Comparison of ENCODE assay signal across 12 cellular contexts in the genomic region with DNA sequence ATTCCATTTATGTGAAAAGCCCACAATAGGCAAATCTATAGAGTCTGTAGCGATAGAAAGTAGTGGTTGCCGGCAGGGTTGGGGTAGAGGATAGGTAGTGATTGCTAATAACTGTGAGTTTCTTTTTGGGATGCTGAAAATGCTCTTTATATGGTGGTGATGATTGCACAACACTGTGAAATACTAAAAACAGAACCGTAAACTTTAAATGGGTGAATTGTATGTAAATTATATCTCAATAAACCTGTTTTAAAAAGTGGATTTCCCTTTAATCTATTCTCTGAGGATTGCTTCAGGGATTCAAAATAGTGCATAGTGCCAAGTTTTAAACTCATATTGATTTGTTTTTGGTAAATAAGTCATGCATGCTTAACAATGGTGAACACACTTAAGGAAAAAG.
A peak's percentile ranks its signal among the peaks of the same experiment; 100 is the strongest.
DNase-seq lines count a peak whose midpoint lies in the region; ATAC-seq, FAIRE-seq and TF ChIP-seq lines count a peak whose summit lies in the region.
"Had no signal": no experiment of that assay in that cellular context is flagged by ENCODE, and none has a peak within 500 bp of the region (broad histone marks: within the 10 kb centered on the region; RNA-seq: fewer than 3 reads in every experiment).

No MANE protein-coding gene starts in this region.

- H3K79me2 ChIP-seq in GM23248 (ENCODE audit: insufficient read depth) (peaks cover 77% of the 10 kb centered on the region), neural progenitor cell (ENCODE audit: low read depth) (peaks cover 6% of the 10 kb centered on the region)

- H3K4me3 ChIP-seq in A549 = no peak overlapping the region
- H3K4me3 ChIP-seq in GM23248 = no peak overlapping the region
- H3K4me3 ChIP-seq in breast epithelium = no peak overlapping the region
- no peak overlapping the region for H3K4me3 ChIP-seq in neural progenitor cell
- H3K4me3 ChIP-seq: lower lobe of right lung had no signal

- WGBS in A549 (ENCODE audit: missing lambda C conversion rate) = 73% methylated on average over 3 of the region's 3 CpGs
- 96 to 97% methylated on average over 3 of the region's 3 CpGs for WGBS in GM23248 (ENCODE audit: low coverage in 1 of 2, low lambda C conversion rate in 2 of 2, missing lambda C conversion rate in 2 of 2), 2 experiments

- ATAC-seq in A549 (no peak), GM21619 (IDR thresholded peaks at IDR 0.05; ENCODE audit: unreplicated experiment) (no peak), HG02852 (IDR thresholded peaks at IDR 0.05; ENCODE audit: unreplicated experiment) (no peak)

- peaks cover 9% of the 10 kb centered on the region for H3K36me3 Mint-ChIP-seq in neural progenitor cell

- H3K9me3 Mint-ChIP-seq in neural progenitor cell = peaks cover 8% of the 10 kb centered on the region

- intact Hi-C loops in breast epithelium (cut with DNase I; ENCODE audit: low total_unique reads) = no loop called here

- peaks cover 40% of the 10 kb centered on the region for H3F3A ChIP-seq in GM23248 (ENCODE audit: insufficient read depth)
- peaks cover 18% of the 10 kb centered on the region for H3F3A ChIP-seq in neural progenitor cell (ENCODE audit: low read depth)

- CTCF ChIA-PET in A549 (lab: Yijun Ruan, JAX) = interaction anchor here (0.9 kb wide), 1 partner anchor 10 kb away, joined by 4 read pairs; no protein-coding TSS in a partner anchor

- H3K4me1 ChIP-seq in A549 = peaks cover 80% of the 10 kb centered on the region
- H3K4me1 ChIP-seq in GM23248 (ENCODE audit: insufficient read depth) = peaks cover 59% of the 10 kb centered on the region
- H3K4me1 ChIP-seq in breast epithelium = peaks cover 4 to 18% of the 10 kb centered on the region in 2 donors
- H3K4me1 ChIP-seq in neural progenitor cell = peaks cover 22% of the 10 kb centered on the region

- H3K9me2 ChIP-seq in GM23248 (ENCODE audit: insufficient read depth) = no peaks in the 10 kb centered on the region

- POLR2A ChIA-PET in A549 (lab: Yijun Ruan, JAX) = interaction anchor here (0.9 to 1.7 kb wide), 4 partner anchors 8 to 654 kb away, joined by 3 to 6 read pairs (median 4); a partner anchor contains a TSS

- H3K9ac ChIP-seq in GM23248 = no peak overlapping the region
- no peak overlapping the region for H3K9ac ChIP-seq in neural progenitor cell

- no peaks in the 10 kb centered on the region for H4K20me1 ChIP-seq in GM23248 (ENCODE audit: insufficient read depth)
- peaks cover 4% of the 10 kb centered on the region for H4K20me1 ChIP-seq in neural progenitor cell (ENCODE audit: low read depth)

- FAIRE-seq in A549 (lab: Jason Lieb, UNC) = no peak
- FAIRE-seq: colon, urothelium cell line had no signal

- no peak overlapping the region for H3K4me3 Mint-ChIP-seq in neural progenitor cell

- TF ChIP-seq POLR2A in A549 (IDR thresholded peaks at IDR 0.05; ENCODE audit: low read length) (no peak), breast epithelium (IDR thresholded peaks at IDR 0.05) (no peak)

- H3K9me3 ChIP-seq in A549 = no peaks in the 10 kb centered on the region
- no peaks in the 10 kb centered on the region for H3K9me3 ChIP-seq in GM23248 (ENCODE audit: low read depth)
- no peaks in the 10 kb centered on the region for H3K9me3 ChIP-seq in breast epithelium
- no peaks in the 10 kb centered on the region for H3K9me3 ChIP-seq in neural progenitor cell (ENCODE audit: low read depth)
- H3K9me3 ChIP-seq: lower lobe of right lung had no signal

- peaks cover 44% of the 10 kb centered on the region for H3K4me1 Mint-ChIP-seq in neural progenitor cell

- H3K36me3 ChIP-seq in GM23248 (ENCODE audit: low read depth) (no peaks in the 10 kb centered on the region), breast epithelium (no peaks in the 10 kb centered on the region), neural progenitor cell (no peaks in the 10 kb centered on the region)

- no peak for TF ChIP-seq EP300 in A549 (IDR thresholded peaks at IDR 0.05)

- peak overlapping the region; percentile 26 for H3K27ac Mint-ChIP-seq in neural progenitor cell

- no peak for TF ChIP-seq RAD21 in A549 (conservative IDR thresholded peaks at IDR 0.05 in 1 of 2, IDR thresholded peaks at IDR 0.05 in 1 of 2)

- H3K4me2 ChIP-seq in A549 = peak overlapping the region; percentile 82
- peak overlapping the region; percentile 77 for H3K4me2 ChIP-seq in GM23248 (ENCODE audit: unreplicated experiment)
- H3K4me2 ChIP-seq in neural progenitor cell = no peak overlapping the region

- peaks cover 2% of the 10 kb centered on the region for H3K27me3 Mint-ChIP-seq in neural progenitor cell (ENCODE audit: insufficient read depth, low read depth)

- TF ChIP-seq CTCF in A549 (IDR thresholded peaks at IDR 0.05) (no peak), breast epithelium (IDR thresholded peaks at IDR 0.05) (no peak), neural progenitor cell (IDR thresholded peaks at IDR 0.05) (no peak)

- in situ Hi-C loops in GM23248 (cut with MboI) = no loop called here

- no peak overlapping the region for H2AFZ ChIP-seq in GM23248
- H2AFZ ChIP-seq in neural progenitor cell (replicated peaks) = no peak overlapping the region

- DNase-seq in A549 (ENCODE audit: low read depth in 1 of 2, low spot score in 1 of 2) = no peak
- no peak for DNase-seq in GM23248
- DNase-seq in breast epithelium (ENCODE audit: low spot score in 2 of 2) = no peak
- no peak for DNase-seq in neural progenitor cell (ENCODE audit: low spot score)
- no peak for DNase-seq in NCI-H345 (lab: John Stamatoyannopoulos, UW)
- no peak for DNase-seq in epidermal melanocyte (ENCODE audit: insufficient read length, low spot score)
- DNase-seq: glutamatergic neuron, lower lobe of right lung had no signal

- H3K27me3 ChIP-seq in GM23248 (replicated peaks; ENCODE audit: insufficient read depth) (no peaks in the 10 kb centered on the region), breast epithelium (no peaks in the 10 kb centered on the region), neural progenitor cell (no peaks in the 10 kb centered on the region)

- peak overlapping the region; percentile 72 to 86 for H3K27ac ChIP-seq in A549
- H3K27ac ChIP-seq in GM23248 = peak overlapping the region; percentile 79; the same call in 1 of the 2 replicates
- peak overlapping the region; percentile 85 to 86 for H3K27ac ChIP-seq in breast epithelium
- H3K27ac ChIP-seq in neural progenitor cell = no peak overlapping the region

TF ChIP-seq in A549, 52 proteins besides CTCF, POLR2A, EP300 and RAD21:
- no peak for TF ChIP-seq GATA3 (IDR thresholded peaks at IDR 0.05; ENCODE audit: borderline replicate concordance)
- TF ChIP-seq CEBPB (IDR thresholded peaks at IDR 0.05) = peak; percentile 63 to 82; a peak in 3 of 4 replicates
TF ChIP-seq in A549: peak in this region for 1.
